In genomic region chr19:55015126-55015525, GRCh38 we compare ENCODE assay signal across 24 cellular contexts. TPM values are rescaled to one million over a fixed set of nuclear protein-coding genes. Genes with fewer than 3 reads are reported as not detected.
A peak's percentile ranks its signal among the peaks of the same experiment; 100 is the strongest.
DNase-seq lines count a peak whose midpoint lies in the region; ATAC-seq, FAIRE-seq and TF ChIP-seq lines count a peak whose summit lies in the region.
"Had no signal": no experiment of that assay in that cellular context is flagged by ENCODE, and none has a peak within 500 bp of the region (broad histone marks: within the 10 kb centered on the region; RNA-seq: fewer than 3 reads in every experiment).

No MANE protein-coding gene starts in this region.

- no TSS peak for BruUV-seq in HepG2 (replicated peaks; lab: Mats Ljungman, UMichigan)

- peak overlapping the region; percentile 29 for H2AFZ ChIP-seq in HepG2 (ENCODE audit: low read length)

- H3K27ac ChIP-seq in SJCRH30 (no peak overlapping the region), HepG2 (ENCODE audit: extremely low read length, insufficient read depth, low read length) (no peak overlapping the region), sigmoid colon (no peak overlapping the region)
- H3K27ac ChIP-seq: body of pancreas, coronary artery, vagina had no signal

- in situ Hi-C loops in HepG2 (cut with HindIII; ENCODE audit: extremely low pct_ligation_motif_present, low pct_unique_long_range_greater_than_20kb) = no loop called here

- peak overlapping the region; percentile 57 for H3K4me3 Mint-ChIP-seq in activated naive CD8-positive, alpha-beta T cell treated with anti-CD3 and anti-CD28 coated beads for 36 hours
- H3K4me3 Mint-ChIP-seq in activated naive CD8-positive, alpha-beta T cell treated with anti-CD3 and anti-CD28 coated beads, Interleukin-2, amount 50 U/mL, for 24 hours = no peak overlapping the region
- H3K4me3 Mint-ChIP-seq in stimulated activated memory B cell treated with anti-CD40 and anti-IgM and Interleukin-4, amounts not matched to agents 10 μg/mL and 1 μg/mL and 100 μg/mL, for 72 hours = peak overlapping the region; percentile 40
- H3K4me3 Mint-ChIP-seq: activated naive CD4-positive, alpha-beta T cell treated with anti-CD3 and anti-CD28 coated beads, Interleukin-2, amount 50 U/mL, for 24 hours; H9; mesothelial cell of epicardium had no signal

- peaks cover 4% of the 10 kb centered on the region for H3K4me1 Mint-ChIP-seq in activated naive CD8-positive, alpha-beta T cell treated with anti-CD3 and anti-CD28 coated beads for 36 hours
- H3K4me1 Mint-ChIP-seq in activated naive CD8-positive, alpha-beta T cell treated with anti-CD3 and anti-CD28 coated beads, Interleukin-2, amount 50 U/mL, for 24 hours = no peaks in the 10 kb centered on the region
- H3K4me1 Mint-ChIP-seq in stimulated activated memory B cell treated with anti-CD40 and anti-IgM and Interleukin-4, amounts not matched to agents 10 μg/mL and 1 μg/mL and 100 μg/mL, for 72 hours = no peaks in the 10 kb centered on the region
- H3K4me1 Mint-ChIP-seq: activated B cell treated with CpG ODN at 0.5 μM for 24 hours; activated naive CD4-positive, alpha-beta T cell treated with anti-CD3 and anti-CD28 coated beads, Interleukin-2, amount 50 U/mL, for 24 hours; mesothelial cell of epicardium had no signal

- H3K9me3 ChIP-seq in SJCRH30 (replicated peaks) (no peaks in the 10 kb centered on the region), HepG2 (ENCODE audit: low read length) (no peaks in the 10 kb centered on the region), sigmoid colon (no peaks in the 10 kb centered on the region)
- H3K9me3 ChIP-seq: body of pancreas, vagina had no signal

- CTCF ChIA-PET in HepG2 (lab: Yijun Ruan, JAX; ENCODE audit: low intra/inter-chr PET ratio, low total read pairs) = no interaction called here

- H3K36me3 ChIP-seq in SJCRH30 = no peaks in the 10 kb centered on the region
- H3K36me3 ChIP-seq in HepG2 (replicated peaks in 1 of 2; ENCODE audit: control insufficient read depth in 1 of 2, insufficient read depth in 2 of 2, low read length in 2 of 2) = no peaks in the 10 kb centered on the region
- H3K36me3 ChIP-seq in sigmoid colon = no peaks in the 10 kb centered on the region
- H3K36me3 ChIP-seq: vagina had no signal

- no peak overlapping the region for H3K9ac ChIP-seq in HepG2 (ENCODE audit: insufficient read depth, low read depth, low read length)

- H3K4me1 ChIP-seq in SJCRH30 (no peaks in the 10 kb centered on the region), HepG2 (ENCODE audit: insufficient read depth, low read length) (no peaks in the 10 kb centered on the region), sigmoid colon (no peaks in the 10 kb centered on the region)
- H3K4me1 ChIP-seq: body of pancreas, vagina had no signal

- no peak for FAIRE-seq in HepG2 (lab: Jason Lieb, UNC)

- peak overlapping the region; percentile 45 for H3K4me2 ChIP-seq in HepG2 (ENCODE audit: low read depth, low read length)

- H4K20me1 ChIP-seq in HepG2 (ENCODE audit: insufficient read depth, low read length) = no peaks in the 10 kb centered on the region

- no peak for TF ChIP-seq RAD21 in HepG2 (CRISPR knock-in tag; IDR thresholded peaks at IDR 0.05)

- POLR2A ChIA-PET in HepG2 (lab: Yijun Ruan, JAX) = no interaction called here

- H3K9me3 Mint-ChIP-seq in activated naive CD8-positive, alpha-beta T cell treated with anti-CD3 and anti-CD28 coated beads for 36 hours = peaks cover 21% of the 10 kb centered on the region
- peaks cover 20% of the 10 kb centered on the region for H3K9me3 Mint-ChIP-seq in activated naive CD8-positive, alpha-beta T cell treated with anti-CD3 and anti-CD28 coated beads, Interleukin-2, amount 50 U/mL, for 24 hours
- H3K9me3 Mint-ChIP-seq in stimulated activated memory B cell treated with anti-CD40 and anti-IgM and Interleukin-4, amounts not matched to agents 10 μg/mL and 1 μg/mL and 100 μg/mL, for 72 hours = peaks cover 16% of the 10 kb centered on the region
- H3K9me3 Mint-ChIP-seq: activated B cell treated with CpG ODN at 0.5 μM for 24 hours, mesothelial cell of epicardium had no signal

- H3K27ac Mint-ChIP-seq in activated naive CD8-positive, alpha-beta T cell treated with anti-CD3 and anti-CD28 coated beads for 36 hours = no peak overlapping the region
- H3K27ac Mint-ChIP-seq in activated naive CD8-positive, alpha-beta T cell treated with anti-CD3 and anti-CD28 coated beads, Interleukin-2, amount 50 U/mL, for 24 hours = no peak overlapping the region
- peak overlapping the region; percentile 17 for H3K27ac Mint-ChIP-seq in stimulated activated memory B cell treated with anti-CD40 and anti-IgM and Interleukin-4, amounts not matched to agents 10 μg/mL and 1 μg/mL and 100 μg/mL, for 72 hours
- H3K27ac Mint-ChIP-seq: activated B cell treated with CpG ODN at 0.5 μM for 24 hours; activated naive CD4-positive, alpha-beta T cell treated with anti-CD3 and anti-CD28 coated beads, Interleukin-2, amount 50 U/mL, for 24 hours; mesothelial cell of epicardium had no signal

- H3K36me3 Mint-ChIP-seq in activated naive CD8-positive, alpha-beta T cell treated with anti-CD3 and anti-CD28 coated beads for 36 hours = peaks cover 78% of the 10 kb centered on the region
- H3K36me3 Mint-ChIP-seq in activated naive CD8-positive, alpha-beta T cell treated with anti-CD3 and anti-CD28 coated beads, Interleukin-2, amount 50 U/mL, for 24 hours (ENCODE audit: low read depth) = peaks cover 18% of the 10 kb centered on the region
- H3K36me3 Mint-ChIP-seq in stimulated activated memory B cell treated with anti-CD40 and anti-IgM and Interleukin-4, amounts not matched to agents 10 μg/mL and 1 μg/mL and 100 μg/mL, for 72 hours = peaks cover 48% of the 10 kb centered on the region
- H3K36me3 Mint-ChIP-seq: mesothelial cell of epicardium had no signal

- H3K27me3 ChIP-seq in SJCRH30 (no peaks in the 10 kb centered on the region), HepG2 (ENCODE audit: control insufficient read depth in 1 of 2, insufficient read depth in 2 of 2, low read length in 2 of 2) (peaks cover 3 to 19% of the 10 kb centered on the region in 2 experiments; a peak in 4 of 5 replicates), sigmoid colon (no peaks in the 10 kb centered on the region)
- H3K27me3 ChIP-seq: body of pancreas, vagina had no signal

- no peak for ATAC-seq in activated naive CD8-positive, alpha-beta T cell treated with anti-CD3 and anti-CD28 coated beads, Interleukin-2, amount 50 U/mL, for 24 hours
- ATAC-seq in HepG2 = no peak; the same call in 2 of the 3 replicates
- no peak for ATAC-seq in stimulated activated memory B cell treated with anti-CD40 and anti-IgM and Interleukin-4, amounts not matched to agents 10 μg/mL and 1 μg/mL and 100 μg/mL, for 72 hours
- ATAC-seq in HG03045 (IDR thresholded peaks at IDR 0.05; ENCODE audit: unreplicated experiment) = no peak
- ATAC-seq: sciatic nerve had no signal

- no peak for DNase-seq in activated naive CD8-positive, alpha-beta T cell treated with anti-CD3 and anti-CD28 coated beads for 36 hours
- no peak for DNase-seq in activated naive CD8-positive, alpha-beta T cell treated with anti-CD3 and anti-CD28 coated beads, Interleukin-2, amount 50 U/mL, for 24 hours
- no peak for DNase-seq in SJCRH30
- no peak for DNase-seq in HepG2 (ENCODE audit: low spot score)
- DNase-seq in iPS-NIHi7 (ENCODE audit: extremely low spot score) = no peak
- DNase-seq in sigmoid colon = no peak
- DNase-seq: activated B cell treated with CpG ODN at 0.5 μM for 24 hours; activated CD8-positive, alpha-beta memory T cell treated with anti-CD3 and anti-CD28 coated beads, Interleukin-2, amount 50 U/mL, for 4 hours; body of pancreas; Calu3; H9; hypothalamus; MV-4-11; NCI-H1930; NCI-H446 treated with DMSO at 0.1 percent for 48 hours had no signal

- no peaks in the 10 kb centered on the region for H3K27me3 Mint-ChIP-seq in activated naive CD8-positive, alpha-beta T cell treated with anti-CD3 and anti-CD28 coated beads for 36 hours
- peaks cover 2% of the 10 kb centered on the region for H3K27me3 Mint-ChIP-seq in activated naive CD8-positive, alpha-beta T cell treated with anti-CD3 and anti-CD28 coated beads, Interleukin-2, amount 50 U/mL, for 24 hours
- no peaks in the 10 kb centered on the region for H3K27me3 Mint-ChIP-seq in stimulated activated memory B cell treated with anti-CD40 and anti-IgM and Interleukin-4, amounts not matched to agents 10 μg/mL and 1 μg/mL and 100 μg/mL, for 72 hours

- WGBS in HepG2 (ENCODE audit: low lambda C conversion rate) = 24% methylated on average over 5 of the region's 5 CpGs
- WGBS in sigmoid colon, 2 donors = 64 to 65% methylated on average over 5 of the region's 5 CpGs

- intact Hi-C loops in HepG2 (cut with micrococcal nuclease; ENCODE audit: unreplicated experiment) = no loop called here
- intact Hi-C loops in sigmoid colon (cut with DNase I) = no loop called here

- TF ChIP-seq POLR2A in HepG2 (IDR thresholded peaks at IDR 0.05; ENCODE audit: insufficient read depth in 1 of 2, low read depth in 2 of 2, low read length in 2 of 2) = no peak
- no peak for TF ChIP-seq POLR2A in sigmoid colon (IDR thresholded peaks at IDR 0.05)

- no peak for TF ChIP-seq CTCF in HepG2 (CRISPR knock-in tag; IDR thresholded peaks at IDR 0.05)
- TF ChIP-seq CTCF in sigmoid colon (IDR thresholded peaks at IDR 0.05) = no peak

- H3K4me3 ChIP-seq in SJCRH30 = peak overlapping the region; percentile 41
- peak overlapping the region in 1 of 3 experiments; percentile 55; a peak in 2 of 6 replicates for H3K4me3 ChIP-seq in HepG2 (replicated peaks in 1 of 3; ENCODE audit: insufficient read depth in 1 of 3, low read depth in 2 of 3, low read length in 3 of 3)
- H3K4me3 ChIP-seq in sigmoid colon = no peak overlapping the region
- H3K4me3 ChIP-seq: body of pancreas, coronary artery, vagina had no signal

- H3K79me2 ChIP-seq in HepG2 (ENCODE audit: insufficient read depth, low read length) = no peaks in the 10 kb centered on the region

- TF ChIP-seq EP300 in HepG2 (IDR thresholded peaks at IDR 0.05; ENCODE audit: low read depth in 2 of 2, low read length in 2 of 2) (no peak), HepG2 (CRISPR knock-in tag; IDR thresholded peaks at IDR 0.05; ENCODE audit: borderline replicate concordance) (no peak), sigmoid colon (IDR thresholded peaks at IDR 0.05) (no peak)

RNA-seq across cellular contexts. Expression of gene GP6, which starts 22.9 kb away (rescaled TPM):
- total RNA-seq in activated naive CD8-positive, alpha-beta T cell treated with anti-CD3 and anti-CD28 coated beads for 36 hours = not detected
- total RNA-seq in SJCRH30 (2014; rRNA removed; shearing (Covaris generic)) = 15.1 and 16.7 TPM in 2 replicates
- total RNA-seq in HepG2 (2016; rRNA removed; fragmentation: Illumina TruSeq; extraction: Trizol) (not detected in 2 replicates), sigmoid colon (1 to 10 TPM in 1 of 4 donors, under 1 TPM in 2, not detected in 1; 0.16 to 1.2 (median 0.83) TPM)
- total RNA-seq in HepG2 (2016; cell fraction: cytosol; rRNA removed; fragmentation: Illumina TruSeq; extraction: Trizol; ENCODE audit: low read depth) = not detected in 2 replicates
- total RNA-seq in HepG2 (2016; cell fraction: insoluble cytoplasmic fraction; rRNA removed; fragmentation: Illumina TruSeq; extraction: Trizol) = not detected in 2 replicates
- total RNA-seq in HepG2 (2016; cell fraction: membrane; rRNA removed; fragmentation: Illumina TruSeq; extraction: Trizol) = not detected in 2 replicates
- total RNA-seq in HepG2 (2016; cell fraction: nucleus; rRNA removed; fragmentation: Illumina TruSeq; extraction: Trizol) = not detected in 2 replicates
- polyA plus RNA-seq in HepG2 (2011; rRNA removed) (0.05 and 0.08 TPM in 2 replicates), sigmoid colon (under 1 TPM in 1 of 3 donors, not detected in 2; 0.28 TPM)
- polyA plus RNA-seq in HepG2 (2011; cell fraction: cytosol; rRNA removed) = 0.03 TPM in 1 of 2 replicates, not detected in the other
- 0.05 TPM in 1 of 2 replicates, not detected in the other for polyA plus RNA-seq in HepG2 (2011; cell fraction: nucleus; rRNA removed)
- 0.13 TPM in 1 of 2 replicates, not detected in the other for polyA plus RNA-seq in HepG2 (2012)
- not detected in 2 replicates for polyA plus RNA-seq in HepG2 (2016; cell fraction: cytosol; fragmentation: Illumina TruSeq; extraction: Trizol; ENCODE audit: low read depth)
- polyA plus RNA-seq in HepG2 (2016; cell fraction: insoluble cytoplasmic fraction; fragmentation: Illumina TruSeq; extraction: Trizol; ENCODE audit: low read depth) = not detected in 2 replicates
- polyA plus RNA-seq in HepG2 (2016; cell fraction: membrane; fragmentation: Illumina TruSeq; extraction: Trizol; ENCODE audit: low read depth) = not detected in 2 replicates
- polyA plus RNA-seq in HepG2 (2016; cell fraction: nucleus; fragmentation: Illumina TruSeq; extraction: Trizol; ENCODE audit: insufficient read depth, low read depth) = not detected in 2 replicates
- 0.30 and 0.75 TPM in 2 replicates for polyA minus RNA-seq in HepG2 (2011; rRNA and poly(A)+ RNA removed; ENCODE audit: low replicate concordance)
- not detected in 2 replicates for polyA minus RNA-seq in HepG2 (2011; cell fraction: cytosol; rRNA and poly(A)+ RNA removed)
- polyA minus RNA-seq in HepG2 (2011; cell fraction: nucleus; rRNA and poly(A)+ RNA removed) = not detected in 2 replicates
- total RNA-seq: activated B cell treated with CpG ODN at 0.5 μM for 24 hours, fibroblast of villous mesenchyme, subcutaneous adipose tissue had no signal

RNA-seq across cellular contexts. Expression of gene RDH13, which starts 47.8 kb away (rescaled TPM):
- total RNA-seq in activated naive CD8-positive, alpha-beta T cell treated with anti-CD3 and anti-CD28 coated beads for 36 hours = 10 to 100 TPM; 21.7 to 24.0 TPM
- total RNA-seq in SJCRH30 (2014; rRNA removed; shearing (Covaris generic)) = 29.9 and 30.5 TPM in 2 replicates
- 19.1 and 21.5 TPM in 2 replicates for total RNA-seq in HepG2 (2016; rRNA removed; fragmentation: Illumina TruSeq; extraction: Trizol)
- 7.5 and 7.8 TPM in 2 replicates for total RNA-seq in HepG2 (2016; cell fraction: cytosol; rRNA removed; fragmentation: Illumina TruSeq; extraction: Trizol; ENCODE audit: low read depth)
- 15.8 and 21.1 TPM in 2 replicates for total RNA-seq in HepG2 (2016; cell fraction: insoluble cytoplasmic fraction; rRNA removed; fragmentation: Illumina TruSeq; extraction: Trizol)
- 11.8 and 12.8 TPM in 2 replicates for total RNA-seq in HepG2 (2016; cell fraction: membrane; rRNA removed; fragmentation: Illumina TruSeq; extraction: Trizol)
- 17.4 and 22.3 TPM in 2 replicates for total RNA-seq in HepG2 (2016; cell fraction: nucleus; rRNA removed; fragmentation: Illumina TruSeq; extraction: Trizol)
- polyA plus RNA-seq in HepG2 (2011; rRNA removed) = 13.4 and 16.6 TPM in 2 replicates
- 9.7 and 11.4 TPM in 2 replicates for polyA plus RNA-seq in HepG2 (2011; cell fraction: cytosol; rRNA removed)
- 30.1 and 32.4 TPM in 2 replicates for polyA plus RNA-seq in HepG2 (2011; cell fraction: nucleus; rRNA removed)
- polyA plus RNA-seq in HepG2 (2012) = 11.5 and 13.1 TPM in 2 replicates
- 4.2 and 4.4 TPM in 2 replicates for polyA plus RNA-seq in HepG2 (2016; cell fraction: cytosol; fragmentation: Illumina TruSeq; extraction: Trizol; ENCODE audit: low read depth)
- polyA plus RNA-seq in HepG2 (2016; cell fraction: insoluble cytoplasmic fraction; fragmentation: Illumina TruSeq; extraction: Trizol; ENCODE audit: low read depth) = 14.5 and 16.2 TPM in 2 replicates
- 5.8 and 6.5 TPM in 2 replicates for polyA plus RNA-seq in HepG2 (2016; cell fraction: membrane; fragmentation: Illumina TruSeq; extraction: Trizol; ENCODE audit: low read depth)
- 30.4 and 34.3 TPM in 2 replicates for polyA plus RNA-seq in HepG2 (2016; cell fraction: nucleus; fragmentation: Illumina TruSeq; extraction: Trizol; ENCODE audit: insufficient read depth, low read depth)
- 35.2 and 54.3 TPM in 2 replicates for polyA minus RNA-seq in HepG2 (2011; rRNA and poly(A)+ RNA removed; ENCODE audit: low replicate concordance)
- 8.1 and 16.8 TPM in 2 replicates for polyA minus RNA-seq in HepG2 (2011; cell fraction: cytosol; rRNA and poly(A)+ RNA removed)
- 29.1 and 32.1 TPM in 2 replicates for polyA minus RNA-seq in HepG2 (2011; cell fraction: nucleus; rRNA and poly(A)+ RNA removed)
- total RNA-seq in sigmoid colon = 10 to 100 TPM in 2 of 4 donors, 1 to 10 TPM in 2; 6.9 to 12.1 (median 9.9) TPM
- polyA plus RNA-seq in sigmoid colon = 10 to 100 TPM in 2 of 3 donors, 1 to 10 TPM in 1; 9.6 to 41.0 (median 24.3) TPM

RNA-seq across cellular contexts. Expression of gene NLRP2, which starts 49.0 kb away (rescaled TPM):
- 10 to 100 TPM; 19.9 to 20.8 TPM for total RNA-seq in activated naive CD8-positive, alpha-beta T cell treated with anti-CD3 and anti-CD28 coated beads for 36 hours
- total RNA-seq in SJCRH30 (2014; rRNA removed; shearing (Covaris generic)) = not detected in 2 replicates
- not detected in 2 replicates for total RNA-seq in HepG2 (2016; rRNA removed; fragmentation: Illumina TruSeq; extraction: Trizol)
- total RNA-seq in HepG2 (2016; cell fraction: cytosol; rRNA removed; fragmentation: Illumina TruSeq; extraction: Trizol; ENCODE audit: low read depth) = not detected in 2 replicates
- total RNA-seq in HepG2 (2016; cell fraction: insoluble cytoplasmic fraction; rRNA removed; fragmentation: Illumina TruSeq; extraction: Trizol) = not detected in 2 replicates
- not detected in 2 replicates for total RNA-seq in HepG2 (2016; cell fraction: membrane; rRNA removed; fragmentation: Illumina TruSeq; extraction: Trizol)
- total RNA-seq in HepG2 (2016; cell fraction: nucleus; rRNA removed; fragmentation: Illumina TruSeq; extraction: Trizol) = not detected in 2 replicates
- polyA plus RNA-seq in HepG2 (2011; rRNA removed) = not detected in 2 replicates
- not detected in 2 replicates for polyA plus RNA-seq in HepG2 (2011; cell fraction: cytosol; rRNA removed)
- not detected in 2 replicates for polyA plus RNA-seq in HepG2 (2011; cell fraction: nucleus; rRNA removed)
- not detected in 2 replicates for polyA plus RNA-seq in HepG2 (2012)
- polyA plus RNA-seq in HepG2 (2016; cell fraction: cytosol; fragmentation: Illumina TruSeq; extraction: Trizol; ENCODE audit: low read depth) = 0.09 TPM in 1 of 2 replicates, not detected in the other
- polyA plus RNA-seq in HepG2 (2016; cell fraction: insoluble cytoplasmic fraction; fragmentation: Illumina TruSeq; extraction: Trizol; ENCODE audit: low read depth) = not detected in 2 replicates
- polyA plus RNA-seq in HepG2 (2016; cell fraction: membrane; fragmentation: Illumina TruSeq; extraction: Trizol; ENCODE audit: low read depth) = not detected in 2 replicates
- polyA plus RNA-seq in HepG2 (2016; cell fraction: nucleus; fragmentation: Illumina TruSeq; extraction: Trizol; ENCODE audit: insufficient read depth, low read depth) = not detected in 2 replicates
- 0.05 and 0.12 TPM in 2 replicates for polyA minus RNA-seq in HepG2 (2011; rRNA and poly(A)+ RNA removed; ENCODE audit: low replicate concordance)
- polyA minus RNA-seq in HepG2 (2011; cell fraction: cytosol; rRNA and poly(A)+ RNA removed) = not detected in 2 replicates
- not detected in 2 replicates for polyA minus RNA-seq in HepG2 (2011; cell fraction: nucleus; rRNA and poly(A)+ RNA removed)
- total RNA-seq in sigmoid colon = 1 to 10 TPM in 1 of 4 donors, under 1 TPM in 2, not detected in 1; 0.36 to 1.8 (median 0.55) TPM
- 1 to 10 TPM; 3.9 to 9.7 (median 5.4) TPM for polyA plus RNA-seq in sigmoid colon

Comparison
In these comparisons a context has a peak if more than half of its experiments do, and no peak if none do; other contexts are left out.
1. RNA of gene NLRP2, which starts 49.0 kb away (total RNA-seq): 19.9 to 20.8 TPM in activated naive CD8-positive, alpha-beta T cell treated with anti-CD3 and anti-CD28 coated beads for 36 hours; 0.36 to 1.8 TPM in sigmoid colon, not detected in HepG2 and not detected in SJCRH30; every median in the first group is over 4 times any median in the second.